18 cellular contexts compared by ENCODE assay signal in the genomic region with DNA sequence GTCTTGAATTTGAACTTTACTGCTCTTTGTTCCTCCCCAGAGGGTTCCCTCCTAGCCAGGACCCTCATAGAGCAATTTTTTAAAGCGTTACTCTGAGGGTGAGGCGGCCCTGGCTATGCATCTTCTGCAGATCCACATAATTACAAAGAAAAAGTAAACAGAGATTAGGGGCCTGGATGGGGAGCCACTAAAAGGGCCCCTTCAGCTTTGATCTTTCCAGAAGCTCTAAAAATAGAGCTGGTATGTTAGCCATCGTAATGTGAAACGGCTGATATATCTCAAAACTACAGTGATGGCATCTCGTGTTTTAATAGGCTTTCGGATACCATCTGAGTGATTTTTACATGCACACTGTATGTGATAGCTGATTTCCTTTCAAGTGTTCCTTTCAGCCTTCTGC.
DNase-seq lines count a peak whose midpoint lies in the region; ATAC-seq and TF ChIP-seq lines count a peak whose summit lies in the region.
"Had no signal": no experiment of that assay in that cellular context is flagged by ENCODE, and none has a peak within 500 bp of the region (broad histone marks: within the 10 kb centered on the region; RNA-seq: fewer than 3 reads in every experiment).

No MANE protein-coding gene starts in this region.

- H3K9me3 Mint-ChIP-seq in chondrocyte (ENCODE audit: low read depth), result no peaks in the 10 kb centered on the region
- H3K9me3 Mint-ChIP-seq in activated naive CD4-positive, alpha-beta T cell treated with anti-CD3 and anti-CD28 coated beads, Interleukin-2, amount 10 ng/mL, durations not matched to agents 7 days and 5 days, result no peaks in the 10 kb centered on the region
- H3K9me3 Mint-ChIP-seq in activated CD8-positive, alpha-beta T cell treated with anti-CD3 and anti-CD28 coated beads, Interleukin-2, amount 10 ng/mL, durations not matched to agents 7 days and 5 days (ENCODE audit: insufficient read depth), result no peaks in the 10 kb centered on the region
- H3K9me3 Mint-ChIP-seq: activated CD4-positive, alpha-beta T cell treated with anti-CD3 and anti-CD28 coated beads, Interleukin-2, amount 10 ng/mL, durations not matched to agents 7 days and 5 days; stimulated activated naive B cell treated with anti-CD40 and anti-IgM and Interleukin-4, amounts not matched to agents 10 μg/mL and 1 μg/mL and 100 μg/mL, for 72 hours had no signal

- H3K27me3 Mint-ChIP-seq in chondrocyte (ENCODE audit: low read depth), result no peaks in the 10 kb centered on the region
- no peaks in the 10 kb centered on the region for H3K27me3 Mint-ChIP-seq in activated naive CD4-positive, alpha-beta T cell treated with anti-CD3 and anti-CD28 coated beads, Interleukin-2, amount 10 ng/mL, durations not matched to agents 7 days and 5 days
- no peaks in the 10 kb centered on the region for H3K27me3 Mint-ChIP-seq in activated CD8-positive, alpha-beta T cell treated with anti-CD3 and anti-CD28 coated beads, Interleukin-2, amount 10 ng/mL, durations not matched to agents 7 days and 5 days (ENCODE audit: low read depth)
- H3K27me3 Mint-ChIP-seq: activated CD4-positive, alpha-beta T cell treated with anti-CD3 and anti-CD28 coated beads, Interleukin-2, amount 10 ng/mL, durations not matched to agents 7 days and 5 days; progenitor cell of endocrine pancreas; stimulated activated naive B cell treated with anti-CD40 and anti-IgM and Interleukin-4, amounts not matched to agents 10 μg/mL and 1 μg/mL and 100 μg/mL, for 72 hours had no signal

- no peak for ATAC-seq in GM21526 (IDR thresholded peaks at IDR 0.05; ENCODE audit: low FRiP score, unreplicated experiment)
- no peak for ATAC-seq in activated CD8-positive, alpha-beta T cell treated with anti-CD3 and anti-CD28 coated beads, Interleukin-2, amount 10 ng/mL, durations not matched to agents 7 days and 5 days
- ATAC-seq: stimulated activated naive B cell treated with anti-CD40 and anti-IgM and Interleukin-4, amounts not matched to agents 10 μg/mL and 1 μg/mL and 100 μg/mL, for 72 hours had no signal

- POLR2A ChIA-PET in activated CD8-positive, alpha-beta T cell treated with anti-CD3 and anti-CD28 coated beads, Interleukin-2, amount 10 ng/mL, durations not matched to agents 7 days and 5 days (lab: Charles Lee), result no interaction called here

- H3K4me3 Mint-ChIP-seq in chondrocyte (ENCODE audit: unreplicated experiment), result peak overlapping the region; percentile 14
- H3K4me3 Mint-ChIP-seq in activated naive CD4-positive, alpha-beta T cell treated with anti-CD3 and anti-CD28 coated beads, Interleukin-2, amount 10 ng/mL, durations not matched to agents 7 days and 5 days, result no peak overlapping the region
- H3K4me3 Mint-ChIP-seq in activated CD8-positive, alpha-beta T cell treated with anti-CD3 and anti-CD28 coated beads, Interleukin-2, amount 10 ng/mL, durations not matched to agents 7 days and 5 days, result no peak overlapping the region
- H3K4me3 Mint-ChIP-seq: activated CD4-positive, alpha-beta T cell treated with anti-CD3 and anti-CD28 coated beads, Interleukin-2, amount 10 ng/mL, durations not matched to agents 7 days and 5 days; stimulated activated naive B cell treated with anti-CD40 and anti-IgM and Interleukin-4, amounts not matched to agents 10 μg/mL and 1 μg/mL and 100 μg/mL, for 72 hours had no signal

- WGBS in mesodermal cell (ENCODE audit: insufficient coverage in 2 of 2), 2 experiments, result 27 to 46% methylated on average over 2 to 4 of the region's 6 CpGs

- no peaks in the 10 kb centered on the region for H3K36me3 ChIP-seq in mesodermal cell (ENCODE audit: control insufficient read depth, insufficient read depth, low read length)
- H3K36me3 ChIP-seq: MG63 had no signal

- H3K27ac Mint-ChIP-seq in chondrocyte (ENCODE audit: unreplicated experiment), result peak overlapping the region; percentile 98
- H3K27ac Mint-ChIP-seq in activated naive CD4-positive, alpha-beta T cell treated with anti-CD3 and anti-CD28 coated beads, Interleukin-2, amount 10 ng/mL, durations not matched to agents 7 days and 5 days, result no peak overlapping the region
- H3K27ac Mint-ChIP-seq in activated CD8-positive, alpha-beta T cell treated with anti-CD3 and anti-CD28 coated beads, Interleukin-2, amount 10 ng/mL, durations not matched to agents 7 days and 5 days, result no peak overlapping the region
- H3K27ac Mint-ChIP-seq: activated CD4-positive, alpha-beta T cell treated with anti-CD3 and anti-CD28 coated beads, Interleukin-2, amount 10 ng/mL, durations not matched to agents 7 days and 5 days; stimulated activated naive B cell treated with anti-CD40 and anti-IgM and Interleukin-4, amounts not matched to agents 10 μg/mL and 1 μg/mL and 100 μg/mL, for 72 hours had no signal

- peaks cover 51% of the 10 kb centered on the region for H3K4me1 Mint-ChIP-seq in chondrocyte (ENCODE audit: low read depth)
- no peaks in the 10 kb centered on the region for H3K4me1 Mint-ChIP-seq in activated naive CD4-positive, alpha-beta T cell treated with anti-CD3 and anti-CD28 coated beads, Interleukin-2, amount 10 ng/mL, durations not matched to agents 7 days and 5 days
- no peaks in the 10 kb centered on the region for H3K4me1 Mint-ChIP-seq in activated CD8-positive, alpha-beta T cell treated with anti-CD3 and anti-CD28 coated beads, Interleukin-2, amount 10 ng/mL, durations not matched to agents 7 days and 5 days (ENCODE audit: low read depth)
- H3K4me1 Mint-ChIP-seq: activated CD4-positive, alpha-beta T cell treated with anti-CD3 and anti-CD28 coated beads, Interleukin-2, amount 10 ng/mL, durations not matched to agents 7 days and 5 days; stimulated activated naive B cell treated with anti-CD40 and anti-IgM and Interleukin-4, amounts not matched to agents 10 μg/mL and 1 μg/mL and 100 μg/mL, for 72 hours had no signal

- CTCF ChIA-PET in activated naive CD4-positive, alpha-beta T cell treated with anti-CD3 and anti-CD28 coated beads, Interleukin-2, amount 10 ng/mL, durations not matched to agents 7 days and 5 days (lab: Charles Lee), result interaction anchor here (1.2 to 3.8 kb wide), 4 partner anchors 46 to 424 kb away, joined by 4 to 61 read pairs (median 12); partner anchors contain the start of gene VGLL4
- CTCF ChIA-PET in activated CD8-positive, alpha-beta T cell treated with anti-CD3 and anti-CD28 coated beads, Interleukin-2, amount 10 ng/mL, durations not matched to agents 7 days and 5 days (lab: Charles Lee), result interaction anchor here (1.3 to 4.9 kb wide), 11 partner anchors 9 to 424 kb away, joined by 3 to 76 read pairs (median 6); partner anchors contain the start of gene HRH1

- H3K36me3 Mint-ChIP-seq in chondrocyte (ENCODE audit: low read depth), result no peaks in the 10 kb centered on the region
- peaks cover 8% of the 10 kb centered on the region for H3K36me3 Mint-ChIP-seq in activated naive CD4-positive, alpha-beta T cell treated with anti-CD3 and anti-CD28 coated beads, Interleukin-2, amount 10 ng/mL, durations not matched to agents 7 days and 5 days
- H3K36me3 Mint-ChIP-seq in activated CD8-positive, alpha-beta T cell treated with anti-CD3 and anti-CD28 coated beads, Interleukin-2, amount 10 ng/mL, durations not matched to agents 7 days and 5 days (ENCODE audit: low read depth), result peaks cover 5% of the 10 kb centered on the region

- TF ChIP-seq CTCF in chondrocyte (IDR thresholded peaks at IDR 0.05), result no peak

- H3K27ac ChIP-seq in mesodermal cell (ENCODE audit: low read depth, low read length, severe bottlenecking) (peak overlapping the region; percentile 93), temporal lobe (ENCODE audit: low read depth, low read length) (peak overlapping the region; percentile 5)
- H3K27ac ChIP-seq: BLaER1, RWPE1 had no signal

- no peaks in the 10 kb centered on the region for H3K9me3 ChIP-seq in mesodermal cell (ENCODE audit: control insufficient read depth, low read length)
- H3K9me3 ChIP-seq: BLaER1, MG63 had no signal

- DNase-seq in NCI-H2227 treated with DMSO at 0.1 percent for 48 hours (lab: John Stamatoyannopoulos, UW) (peak; percentile 37), chondrocyte (ENCODE audit: low spot score) (no peak), NCI-H2107 (lab: John Stamatoyannopoulos, UW) (no peak)
- no peak for DNase-seq in activated naive CD4-positive, alpha-beta T cell treated with anti-CD3 and anti-CD28 coated beads, Interleukin-2, amount 10 ng/mL, durations not matched to agents 7 days and 5 days
- no peak for DNase-seq in activated CD8-positive, alpha-beta T cell treated with anti-CD3 and anti-CD28 coated beads, Interleukin-2, amount 10 ng/mL, durations not matched to agents 7 days and 5 days
- DNase-seq: activated CD4-positive, alpha-beta T cell treated with anti-CD3 and anti-CD28 coated beads, Interleukin-2, amount 10 ng/mL, durations not matched to agents 7 days and 5 days; hippocampal formation; MG63; NCI-H510A; stimulated activated CD4-positive, alpha-beta T cell treated with anti-CD3 and anti-CD28 coated beads, Interleukin-4, amount 100 ng/mL, for 1 hour; stimulated activated naive B cell treated with anti-CD40 and anti-IgM and Interleukin-4, amounts not matched to agents 10 μg/mL and 1 μg/mL and 100 μg/mL, for 72 hours had no signal

- H3K4me1 ChIP-seq in mesodermal cell (ENCODE audit: control insufficient read depth, insufficient read depth, low read length, poor library complexity, severe bottlenecking), result peaks cover 24% of the 10 kb centered on the region
- H3K4me1 ChIP-seq: BLaER1 had no signal

- H3K4me3 ChIP-seq in mesodermal cell (ENCODE audit: extremely low read depth, insufficient read depth, low read length, poor library complexity, severe bottlenecking), result no peak overlapping the region
- H3K4me3 ChIP-seq: BLaER1, lung, MG63 had no signal
